ENCODE assay signal across 21 cellular contexts in genomic region chr1:4468386-4468785, GRCh38.
"Had no signal": no experiment of that assay in that cellular context is flagged by ENCODE, and none has a peak within 500 bp of the region (broad histone marks: within the 10 kb centered on the region; RNA-seq: fewer than 3 reads in every experiment).

No MANE protein-coding gene starts in this region.

- H3K9me3 ChIP-seq: MG63, SK-N-SH had no signal

- H3K27ac ChIP-seq: RWPE1 had no signal

- H3K9me2 ChIP-seq: SK-N-SH had no signal

- DNase-seq: IMR-90, Karpas-422, KG1, MG63, NCI-H1092, NCI-H1105 treated with DMSO at 0.1 percent for 48 hours, NCI-H1417 treated with DMSO at 0.1 percent for 48 hours, NCI-H146, NCI-H1694 treated with DMSO at 0.1 percent for 48 hours, NCI-H1930, NCI-H2081, NCI-H2107, NCI-H2227 treated with DMSO at 0.1 percent for 48 hours, NCI-H446, NCI-H510A, NCI-H526, SHP77, SK-N-SH, SW 1271 had no signal

- H3K27me3 ChIP-seq: MG63 had no signal

- ATAC-seq: Panc1 had no signal

- H3K4me3 ChIP-seq: MG63 had no signal

- H3K36me3 ChIP-seq: MG63 had no signal

- H3K4me2 ChIP-seq: SK-N-SH had no signal
